In genomic region chr9:129840024-129840423, GRCh38 we compare ENCODE assay signal across 13 cellular contexts. TPM values are rescaled to one million over a fixed set of nuclear protein-coding genes. Genes with fewer than 3 reads are reported as not detected.
A peak's percentile ranks its signal among the peaks of the same experiment; 100 is the strongest.
DNase-seq lines count a peak whose midpoint lies in the region; ATAC-seq and TF ChIP-seq lines count a peak whose summit lies in the region.
"Had no signal": no experiment of that assay in that cellular context is flagged by ENCODE, and none has a peak within 500 bp of the region (broad histone marks: within the 10 kb centered on the region; RNA-seq: fewer than 3 reads in every experiment).

No MANE protein-coding gene starts in this region.

- peak overlapping the region; percentile 82 to 85 for H3K4me3 Mint-ChIP-seq in activated T-cell treated with anti-CD3 and anti-CD28 coated beads, Interleukin-2, amount 50 U/mL, for 72 hours

- no peak overlapping the region for H3K4me3 ChIP-seq in left ventricle myocardium inferior
- H3K4me3 ChIP-seq: spleen had no signal

- intact Hi-C loops in left ventricle myocardium inferior (cut with micrococcal nuclease) = no loop called here

- peaks cover 8% of the 10 kb centered on the region for H3K36me3 ChIP-seq in left ventricle myocardium inferior

- H3K27me3 ChIP-seq in left ventricle myocardium inferior (ENCODE audit: low read depth) = no peaks in the 10 kb centered on the region
- H3K27me3 ChIP-seq: spleen had no signal

- H3K27ac ChIP-seq in left ventricle myocardium inferior (replicated peaks) = no peak overlapping the region

- H3K27me3 Mint-ChIP-seq in activated T-cell treated with anti-CD3 and anti-CD28 coated beads, Interleukin-2, amount 50 U/mL, for 72 hours (ENCODE audit: low read depth) = no peaks in the 10 kb centered on the region

- DNase-seq in activated T-cell treated with anti-CD3 and anti-CD28 coated beads, Interleukin-2, amount 50 U/mL, for 72 hours = no peak
- DNase-seq in activated T-cell treated with anti-CD3 and anti-CD28 coated beads, Interleukin-2, amount 50 U/mL, for 1 hour = no peak
- DNase-seq in NCI-H2029 treated with DMSO at 0.1 percent for 48 hours (lab: John Stamatoyannopoulos, UW) (peak; percentile 51), T-helper 9 cell (peak; percentile 10), left ventricle myocardium inferior (no peak)
- DNase-seq in stimulated activated naive CD8-positive, alpha-beta T cell treated with anti-CD3 and anti-CD28 coated beads, Interleukin-15, Interleukin-2, amounts not matched to agents 100 U/mL and 50 U/mL, for 24 hours = peak; percentile 11
- DNase-seq: GF-D8, head of caudate nucleus, left ventricle myocardium superior, occipital lobe, spleen had no signal

- peaks cover 5 to 7% of the 10 kb centered on the region in 2 donors for H3K36me3 Mint-ChIP-seq in activated T-cell treated with anti-CD3 and anti-CD28 coated beads, Interleukin-2, amount 50 U/mL, for 72 hours (ENCODE audit: insufficient read depth in 2 of 2)

- TF ChIP-seq CTCF in left ventricle myocardium inferior (IDR thresholded peaks at IDR 0.05; ENCODE audit: borderline replicate concordance) = no peak

- H3K9me3 ChIP-seq in left ventricle myocardium inferior (replicated peaks) = no peaks in the 10 kb centered on the region
- H3K9me3 ChIP-seq: spleen had no signal

- no peak for ATAC-seq in activated T-cell treated with anti-CD3 and anti-CD28 coated beads, Interleukin-2, amount 50 U/mL, for 72 hours (replicated peaks in 1 of 2)
- no peak for ATAC-seq in stimulated activated naive CD8-positive, alpha-beta T cell treated with anti-CD3 and anti-CD28 coated beads, Interleukin-15, Interleukin-2, amounts not matched to agents 100 U/mL and 50 U/mL, for 24 hours
- no peak for ATAC-seq in HG03520 (IDR thresholded peaks at IDR 0.05; ENCODE audit: unreplicated experiment)
- ATAC-seq in HG03045 (IDR thresholded peaks at IDR 0.05; ENCODE audit: unreplicated experiment) = no peak
- ATAC-seq: left ventricle myocardium superior had no signal

- peak overlapping the region; percentile 50 for H3K27ac Mint-ChIP-seq in activated T-cell treated with anti-CD3 and anti-CD28 coated beads, Interleukin-2, amount 50 U/mL, for 72 hours

- peaks cover 24% of the 10 kb centered on the region for H3K4me1 ChIP-seq in left ventricle myocardium inferior

- H3K9me3 Mint-ChIP-seq in activated T-cell treated with anti-CD3 and anti-CD28 coated beads, Interleukin-2, amount 50 U/mL, for 72 hours = no peaks in the 10 kb centered on the region

- peaks cover 55% of the 10 kb centered on the region for H3K4me1 Mint-ChIP-seq in activated T-cell treated with anti-CD3 and anti-CD28 coated beads, Interleukin-2, amount 50 U/mL, for 72 hours (ENCODE audit: low read depth)

RNA-seq across cellular contexts. Expression of gene USP20, which starts 4.8 kb away (rescaled TPM):
- total RNA-seq in activated T-cell treated with anti-CD3 and anti-CD28 coated beads, Interleukin-2, amount 50 U/mL, for 72 hours = 10 to 100 TPM; 74.4 to 77.9 TPM
- 13.2 TPM for total RNA-seq in left ventricle myocardium inferior

RNA-seq across cellular contexts. Expression of gene C9orf78, which starts 4.9 kb away (rescaled TPM):
- 10 to 100 TPM; 44.6 to 51.7 TPM for total RNA-seq in activated T-cell treated with anti-CD3 and anti-CD28 coated beads, Interleukin-2, amount 50 U/mL, for 72 hours
- total RNA-seq in left ventricle myocardium inferior = 30.0 TPM

RNA-seq across cellular contexts. Expression of gene TOR1A, which starts 16.1 kb away (rescaled TPM):
- total RNA-seq in activated T-cell treated with anti-CD3 and anti-CD28 coated beads, Interleukin-2, amount 50 U/mL, for 72 hours = 10 to 100 TPM; 47.0 to 49.3 TPM
- total RNA-seq in left ventricle myocardium inferior = 12.9 TPM

RNA-seq across cellular contexts. Expression of gene TOR1B, which starts 37.0 kb away (rescaled TPM):
- 10 to 100 TPM; 19.9 to 32.0 TPM for total RNA-seq in activated T-cell treated with anti-CD3 and anti-CD28 coated beads, Interleukin-2, amount 50 U/mL, for 72 hours
- 10.6 TPM for total RNA-seq in left ventricle myocardium inferior

Comparison
In these comparisons a context has a peak if more than half of its experiments do, and no peak if none do; other contexts are left out.
1. DNase-seq: peak in NCI-H2029 treated with DMSO at 0.1 percent for 48 hours (single experiment), T-helper 9 cell (single experiment) and stimulated activated naive CD8-positive, alpha-beta T cell treated with anti-CD3 and anti-CD28 coated beads, Interleukin-15, Interleukin-2, amounts not matched to agents 100 U/mL and 50 U/mL, for 24 hours (single experiment); none in activated T-cell treated with anti-CD3 and anti-CD28 coated beads, Interleukin-2, amount 50 U/mL, for 72 hours (0 of 2), activated T-cell treated with anti-CD3 and anti-CD28 coated beads, Interleukin-2, amount 50 U/mL, for 1 hour (single experiment) and left ventricle myocardium inferior (single experiment).